In genomic region chr9:80595192-80595591, GRCh38 we compare ENCODE assay signal across 17 cellular contexts.
A peak's percentile ranks its signal among the peaks of the same experiment; 100 is the strongest.
DNase-seq lines count a peak whose midpoint lies in the region; FAIRE-seq and TF ChIP-seq lines count a peak whose summit lies in the region.
"Had no signal": no experiment of that assay in that cellular context is flagged by ENCODE, and none has a peak within 500 bp of the region (broad histone marks: within the 10 kb centered on the region; RNA-seq: fewer than 3 reads in every experiment).

No MANE protein-coding gene starts in this region.

- H3K79me1 ChIP-seq in H9 (ENCODE audit: insufficient read depth, low read depth, low read length, poor library complexity, severe bottlenecking): no peaks in the 10 kb centered on the region
- no peaks in the 10 kb centered on the region for H3K79me1 ChIP-seq in H1 (ENCODE audit: low read depth, low read length)

- H3K27ac ChIP-seq in H9 (ENCODE audit: insufficient read length, low read depth, low read length): no peak overlapping the region
- H3K27ac ChIP-seq in H1 (ENCODE audit: low read depth, low read length): no peak overlapping the region
- H3K27ac ChIP-seq: HL-60 had no signal

- H3K18ac ChIP-seq in H9 (ENCODE audit: insufficient read length, low read depth, low read length): no peak overlapping the region
- no peak overlapping the region for H3K18ac ChIP-seq in H1 (ENCODE audit: extremely low read depth, low read length)

- no peak overlapping the region for H2BK20ac ChIP-seq in H9 (ENCODE audit: low read depth, low read length, poor library complexity, severe bottlenecking)
- H2BK20ac ChIP-seq in H1 (ENCODE audit: low read length): no peak overlapping the region

- H3K27ac Mint-ChIP-seq in H9: no peak overlapping the region
- no peak overlapping the region for H3K27ac Mint-ChIP-seq in osteocyte (ENCODE audit: unreplicated experiment)
- no peak overlapping the region for H3K27ac Mint-ChIP-seq in activated naive CD4-positive, alpha-beta T cell treated with anti-CD3 and anti-CD28 coated beads for 36 hours
- H3K27ac Mint-ChIP-seq: B cell; CD4-positive, alpha-beta T cell; HFFc6 had no signal

- no peak overlapping the region for H3K56ac ChIP-seq in H9 (ENCODE audit: insufficient read length, low read depth, low read length)
- no peak overlapping the region for H3K56ac ChIP-seq in H1 (replicated peaks; ENCODE audit: insufficient read length, low read depth, low read length)

- no peak overlapping the region for H4K5ac ChIP-seq in H9 (ENCODE audit: insufficient read length, low read depth, low read length)
- H4K5ac ChIP-seq in H1 (ENCODE audit: insufficient read length, low read depth, low read length): no peak overlapping the region

- H3K4me1 ChIP-seq in BE2C: peaks cover under 1% of the 10 kb centered on the region; the same call in 1 of the 2 replicates
- H3K4me1 ChIP-seq in H9 (ENCODE audit: insufficient read depth, low read length): peaks cover 2% of the 10 kb centered on the region; the same call in 1 of the 2 replicates
- H3K4me1 ChIP-seq in H1 (replicated peaks in 1 of 4; ENCODE audit: control insufficient read depth in 3 of 4, insufficient read depth in 4 of 4, low read length in 3 of 4): peaks cover 0 to 4% (median 3%) of the 10 kb centered on the region in 4 experiments; a peak in 4 of 7 replicates
- H3K4me1 ChIP-seq: Caco-2 had no signal

- no peak for TF ChIP-seq POLR2A in H1 (IDR thresholded peaks at IDR 0.05; ENCODE audit: control extremely low read depth in 1 of 2, low read depth in 2 of 2, low read length in 2 of 2)

- no peak for FAIRE-seq in H1 (lab: Jason Lieb, UNC)
- FAIRE-seq: D721Med, G401.6, H54 had no signal

- no peak overlapping the region for H3K23ac ChIP-seq in H9 (ENCODE audit: insufficient read length, low read depth, low read length)
- H3K23ac ChIP-seq in H1 (ENCODE audit: insufficient read length): no peak overlapping the region

- H3K27me3 Mint-ChIP-seq in H9 (ENCODE audit: low read depth) (no peaks in the 10 kb centered on the region), osteocyte (ENCODE audit: unreplicated experiment) (no peaks in the 10 kb centered on the region)
- no peaks in the 10 kb centered on the region for H3K27me3 Mint-ChIP-seq in activated naive CD4-positive, alpha-beta T cell treated with anti-CD3 and anti-CD28 coated beads for 36 hours (ENCODE audit: low read depth)
- H3K27me3 Mint-ChIP-seq: B cell; CD4-positive, alpha-beta T cell had no signal

- H3K79me2 ChIP-seq in H9 (ENCODE audit: insufficient read depth, low read length): no peaks in the 10 kb centered on the region
- no peaks in the 10 kb centered on the region for H3K79me2 ChIP-seq in H1 (ENCODE audit: control insufficient read depth in 1 of 2, insufficient read depth in 2 of 2, low read length in 2 of 2)

- H4K8ac ChIP-seq in H9 (replicated peaks; ENCODE audit: insufficient read length, low read depth, low read length) (no peak overlapping the region), H1 (ENCODE audit: extremely low read depth, insufficient read depth, low read length) (no peak overlapping the region)

- POLR2A ChIA-PET in H1 (lab: Charles Lee; ENCODE audit: partially characterized antibody): no interaction called here

- H3K14ac ChIP-seq in H9 (ENCODE audit: insufficient read depth, low read length) (no peak overlapping the region), H1 (ENCODE audit: insufficient read length) (no peak overlapping the region)

- H3K4me2 ChIP-seq in H9 (ENCODE audit: insufficient read depth, insufficient read length, low read length) (no peak overlapping the region), H1 (ENCODE audit: insufficient read depth in 1 of 2, low read depth in 2 of 2, low read length in 2 of 2) (no peak overlapping the region)

- H3K27me3 ChIP-seq in BE2C (no peaks in the 10 kb centered on the region), H9 (ENCODE audit: insufficient read depth, low read length) (no peaks in the 10 kb centered on the region), H1 (replicated peaks in 1 of 4; ENCODE audit: control insufficient read depth in 3 of 4, extremely low read depth in 1 of 4, insufficient read depth in 3 of 4, low read length in 3 of 4) (no peaks in the 10 kb centered on the region; a peak in 1 of 7 replicates)

- H2BK5ac ChIP-seq in H9 (ENCODE audit: insufficient read length, low read length): no peak overlapping the region
- no peak overlapping the region for H2BK5ac ChIP-seq in H1 (ENCODE audit: low read depth, low read length)

- no peak overlapping the region for H2BK15ac ChIP-seq in H9 (ENCODE audit: low read depth, low read length)
- H2BK15ac ChIP-seq in H1 (ENCODE audit: low read length): no peak overlapping the region

- H4K20me1 ChIP-seq in H9 (ENCODE audit: control insufficient read depth, insufficient read depth, insufficient read length): no peaks in the 10 kb centered on the region
- no peaks in the 10 kb centered on the region for H4K20me1 ChIP-seq in H1 (replicated peaks in 1 of 2; ENCODE audit: control insufficient read depth in 1 of 2, insufficient read depth in 2 of 2, low read length in 2 of 2)

- intact Hi-C loops in activated naive CD4-positive, alpha-beta T cell treated with anti-CD3 and anti-CD28 coated beads for 36 hours (cut with micrococcal nuclease): no loop called here

- DNase-seq in BE2C: no peak
- no peak for DNase-seq in H9
- DNase-seq in H1 (ENCODE audit: low read depth in 1 of 2, low spot score in 2 of 2): no peak
- DNase-seq in osteocyte (ENCODE audit: extremely low spot score, unreplicated experiment): no peak
- no peak for DNase-seq in activated naive CD4-positive, alpha-beta T cell treated with anti-CD3 and anti-CD28 coated beads for 36 hours
- DNase-seq in epidermal melanocyte (ENCODE audit: insufficient read length, low spot score): no peak
- no peak for DNase-seq in mucosa of gallbladder (ENCODE audit: low spot score)
- DNase-seq: 8988T; C1 segment of cervical spinal cord; Caco-2; CD4-positive, alpha-beta T cell; HFFc6 had no signal

- H2AK5ac ChIP-seq in H9 (ENCODE audit: insufficient read length, low read length): no peak overlapping the region
- H2AK5ac ChIP-seq in H1 (ENCODE audit: low read depth, low read length): no peak overlapping the region

- H2BK12ac ChIP-seq in H9 (ENCODE audit: insufficient read length, low read depth, low read length) (no peak overlapping the region), H1 (ENCODE audit: low read depth, low read length) (no peak overlapping the region)

- no peaks in the 10 kb centered on the region for H3K23me2 ChIP-seq in H9 (ENCODE audit: insufficient read length, low read depth, low read length, poor library complexity, severe bottlenecking)
- H3K23me2 ChIP-seq in H1 (ENCODE audit: low read depth, low read length): no peaks in the 10 kb centered on the region

- peaks cover 11 to 14% of the 10 kb centered on the region in 2 experiments for H3K9me3 Mint-ChIP-seq in H9
- peaks cover 4% of the 10 kb centered on the region for H3K9me3 Mint-ChIP-seq in osteocyte (ENCODE audit: unreplicated experiment)
- H3K9me3 Mint-ChIP-seq in activated naive CD4-positive, alpha-beta T cell treated with anti-CD3 and anti-CD28 coated beads for 36 hours: peaks cover 7% of the 10 kb centered on the region
- H3K9me3 Mint-ChIP-seq: CD4-positive, alpha-beta T cell had no signal

- no peak overlapping the region for H3T11ph ChIP-seq in H9 (ENCODE audit: low read length)

- no peak overlapping the region for H3K4me3 ChIP-seq in BE2C (ENCODE audit: low read depth, low read length)
- no peak overlapping the region for H3K4me3 ChIP-seq in H1 (ENCODE audit: extremely low read depth in 1 of 4, insufficient read depth in 2 of 4, low read depth in 3 of 4, low read length in 4 of 4)

- TF ChIP-seq CTCF in BE2C (IDR thresholded peaks at IDR 0.05; ENCODE audit: low read depth, low read length): peak; percentile 25; the same call in 1 of the 2 replicates
- peak; percentile 43; the same call in 2 of the 3 replicates for TF ChIP-seq CTCF in H9 (conservative IDR thresholded peaks at IDR 0.05)
- TF ChIP-seq CTCF in H1 (IDR thresholded peaks at IDR 0.05; ENCODE audit: control extremely low read depth in 1 of 3, insufficient read depth in 1 of 3, low read depth in 1 of 3, low read length in 3 of 3): peak in 2 of 3 experiments; percentile 17 to 23; a peak in 2 of 4 replicates
- peak; percentile 12 for TF ChIP-seq CTCF in osteocyte (IDR thresholded peaks at IDR 0.05)

- peak; percentile 49 to 56 for TF ChIP-seq RAD21 in H1 (IDR thresholded peaks at IDR 0.05 in 1 of 2, conservative IDR thresholded peaks at IDR 0.05 in 1 of 2; ENCODE audit: low read depth in 2 of 2, low read length in 2 of 2)

- no peak overlapping the region for H4K91ac ChIP-seq in H9 (ENCODE audit: insufficient read length, low read depth, low read length)
- H4K91ac ChIP-seq in H1 (replicated peaks; ENCODE audit: insufficient read length, low read length): no peak overlapping the region

- H3K9ac ChIP-seq in H9 (ENCODE audit: extremely low read depth, insufficient read length, low read length): no peak overlapping the region
- H3K9ac ChIP-seq in H1 (replicated peaks in 1 of 4; ENCODE audit: extremely low read depth in 1 of 4, low read depth in 3 of 4, low read length in 3 of 4): no peak overlapping the region

- no CpG with 5 or more reads among the region's 4 CpGs for WGBS in H9 (ENCODE audit: extremely low coverage, insufficient read length, low lambda C conversion rate)
- 87% methylated on average over 4 of the region's 4 CpGs; no CpG with 5 or more reads in 1 of the 2 experiments for WGBS in H1 (ENCODE audit: extremely low coverage in 1 of 2, insufficient coverage in 1 of 2, insufficient read length in 1 of 2, insufficient replicate concordance in 2 of 2, low coverage in 1 of 2, low lambda C conversion rate in 2 of 2, missing lambda C conversion rate in 1 of 2), 2 experiments

- TF ChIP-seq EP300 in H1 (IDR thresholded peaks at IDR 0.05; ENCODE audit: borderline replicate concordance in 1 of 2, low read depth in 2 of 2, low read length in 2 of 2): no peak

- H3K9me3 ChIP-seq in BE2C: no peaks in the 10 kb centered on the region; the same call in 1 of the 2 replicates
- no peaks in the 10 kb centered on the region for H3K9me3 ChIP-seq in H9 (ENCODE audit: control insufficient read depth, low read depth, low read length)
- peaks cover 0 to 3% of the 10 kb centered on the region in 2 experiments; a peak in 1 of 4 replicates for H3K9me3 ChIP-seq in H1 (ENCODE audit: insufficient read depth in 2 of 2, low read depth in 1 of 2, low read length in 1 of 2)
- H3K9me3 ChIP-seq: Caco-2 had no signal

- no peak overlapping the region for H2BK120ac ChIP-seq in H9 (ENCODE audit: low read depth, low read length, poor library complexity, severe bottlenecking)
- H2BK120ac ChIP-seq in H1 (replicated peaks; ENCODE audit: low read depth, low read length): no peak overlapping the region

- H3K36me3 Mint-ChIP-seq in H9 (ENCODE audit: insufficient read depth in 1 of 3, low read depth in 3 of 3): peaks cover 0 to 7% (median 1%) of the 10 kb centered on the region in 3 experiments; a peak in 5 of 7 replicates
- H3K36me3 Mint-ChIP-seq in osteocyte (ENCODE audit: unreplicated experiment): no peaks in the 10 kb centered on the region
- H3K36me3 Mint-ChIP-seq in activated naive CD4-positive, alpha-beta T cell treated with anti-CD3 and anti-CD28 coated beads for 36 hours (ENCODE audit: low read depth): no peaks in the 10 kb centered on the region

- H3K4ac ChIP-seq in H9 (ENCODE audit: low read depth, low read length): no peak overlapping the region
- no peak overlapping the region for H3K4ac ChIP-seq in H1 (replicated peaks; ENCODE audit: insufficient read length, low read depth, low read length)

- H3K4me1 Mint-ChIP-seq in H9 (peaks cover 2 to 5% of the 10 kb centered on the region in 2 experiments; a peak in 3 of 4 replicates), osteocyte (ENCODE audit: unreplicated experiment) (no peaks in the 10 kb centered on the region)
- H3K4me1 Mint-ChIP-seq in activated naive CD4-positive, alpha-beta T cell treated with anti-CD3 and anti-CD28 coated beads for 36 hours (ENCODE audit: low read depth): no peaks in the 10 kb centered on the region
- H3K4me1 Mint-ChIP-seq: B cell had no signal

- H2AFZ ChIP-seq in H9 (ENCODE audit: low read length): no peak overlapping the region
- H2AFZ ChIP-seq in H1 (ENCODE audit: low read length): no peak overlapping the region

- H3K36me3 ChIP-seq in BE2C: no peaks in the 10 kb centered on the region
- H3K36me3 ChIP-seq in H1 (ENCODE audit: control insufficient read depth in 2 of 4, insufficient read depth in 4 of 4, low read length in 3 of 4): no peaks in the 10 kb centered on the region

- CTCF ChIA-PET in H1 (lab: Charles Lee; ENCODE audit: partially characterized antibody): interaction anchor here (0.6 to 1.9 kb wide), 7 partner anchors 9 to 420 kb away, joined by 3 to 7 read pairs (median 4); no protein-coding TSS in a partner anchor
- CTCF ChIA-PET in activated naive CD4-positive, alpha-beta T cell treated with anti-CD3 and anti-CD28 coated beads for 36 hours (lab: Charles Lee): no interaction called here

- H3K4me3 Mint-ChIP-seq in H9 (no peak overlapping the region), osteocyte (ENCODE audit: unreplicated experiment) (no peak overlapping the region)
- H3K4me3 Mint-ChIP-seq in activated naive CD4-positive, alpha-beta T cell treated with anti-CD3 and anti-CD28 coated beads for 36 hours: no peak overlapping the region
- H3K4me3 Mint-ChIP-seq: B cell; CD4-positive, alpha-beta T cell; HFFc6 had no signal
